Comparison of ENCODE assay signal across 8 cellular contexts in the genomic region with DNA sequence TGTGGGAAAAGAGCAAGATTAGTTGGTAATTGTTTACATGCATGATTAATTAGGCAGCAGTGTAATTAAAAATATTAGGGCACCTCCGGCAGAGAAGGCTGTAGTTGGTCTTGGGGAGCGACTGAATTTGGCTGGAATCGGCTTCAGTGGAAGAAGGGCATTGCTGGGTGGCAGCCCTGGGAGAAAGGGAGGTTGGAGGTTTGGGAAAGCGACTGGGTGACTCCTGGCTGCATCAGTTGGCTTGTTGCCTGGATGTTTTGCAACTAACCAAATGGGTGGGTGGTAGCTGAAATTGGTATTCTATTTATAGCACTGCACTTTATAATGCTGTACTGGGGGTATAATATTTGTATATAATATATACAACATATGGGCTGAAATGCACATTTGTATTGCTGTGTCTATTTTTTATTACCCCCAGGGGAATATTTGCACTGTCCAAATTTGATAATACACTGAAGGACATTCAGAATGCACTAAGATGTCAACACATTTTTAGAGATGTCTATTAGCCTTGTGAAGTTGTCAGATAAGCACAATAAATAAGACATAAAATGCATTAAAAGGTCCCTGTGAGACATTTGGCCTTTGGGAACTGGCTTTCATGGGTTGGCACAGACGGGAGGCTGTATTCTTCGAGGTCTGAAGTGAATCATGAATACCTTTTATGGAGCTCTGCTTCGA. TPM values are rescaled to one million over a fixed set of nuclear protein-coding genes. Genes with fewer than 3 reads are reported as not detected.
DNase-seq lines count a peak whose midpoint lies in the region; TF ChIP-seq lines count a peak whose summit lies in the region.

No MANE protein-coding gene starts in this region.

- DNase-seq in GM03348 (ENCODE audit: low spot score), result peak; percentile 66
- no peak for DNase-seq in Peyer's patch
- DNase-seq in esophagus squamous epithelium (lab: John Stamatoyannopoulos, UW), result no peak
- DNase-seq in progenitor cell of endocrine pancreas (ENCODE audit: low spot score, unreplicated experiment), result no peak
- no peak for DNase-seq in stimulated activated CD4-positive, alpha-beta T cell treated with anti-CD3 and anti-CD28 coated beads, Interleukin-2, amount 100 ng/mL, for 24 hours
- DNase-seq in SIG-M5 (lab: John Stamatoyannopoulos, UW), result no peak
- DNase-seq in activated effector memory CD4-positive, alpha-beta T cell treated with Interleukin-2 at 50 U/mL for 16 hours, result no peak
- no peak for DNase-seq in posterior vena cava (ENCODE audit: low spot score)

- H3K27me3 Mint-ChIP-seq in progenitor cell of endocrine pancreas, result peaks cover 6% of the 10 kb centered on the region

- no peaks in the 10 kb centered on the region for H3K9me3 Mint-ChIP-seq in progenitor cell of endocrine pancreas (ENCODE audit: low read depth)

- intact Hi-C loops in esophagus squamous epithelium (cut with DNase I) (no loop called here), posterior vena cava (cut with DNase I) (no loop called here)

- 27 to 35% methylated on average over 7 of the region's 7 CpGs for WGBS in esophagus squamous epithelium, 2 donors

- no peak for TF ChIP-seq CTCF in Peyer's patch (IDR thresholded peaks at IDR 0.05)
- no peak for TF ChIP-seq CTCF in esophagus squamous epithelium (IDR thresholded peaks at IDR 0.05)
- TF ChIP-seq CTCF in progenitor cell of endocrine pancreas (IDR thresholded peaks at IDR 0.05; ENCODE audit: unreplicated experiment), result no peak

- no peaks in the 10 kb centered on the region for H3K27me3 ChIP-seq in Peyer's patch
- no peaks in the 10 kb centered on the region for H3K27me3 ChIP-seq in esophagus squamous epithelium

- H3K36me3 Mint-ChIP-seq in progenitor cell of endocrine pancreas (ENCODE audit: insufficient read depth), result no peaks in the 10 kb centered on the region

- H3K4me3 ChIP-seq in Peyer's patch, result peak overlapping the region in 3 of 4 donors; percentile 85 to 95 (median 89)
- peak overlapping the region; percentile 62 to 97 (median 72) for H3K4me3 ChIP-seq in esophagus squamous epithelium

- H3K27ac ChIP-seq in Peyer's patch (peak overlapping the region in 1 of 4 donors; percentile 97), esophagus squamous epithelium (peak overlapping the region in 2 of 4 donors; percentile 92 to 98)

- H3K4me3 Mint-ChIP-seq in progenitor cell of endocrine pancreas (ENCODE audit: low read depth), result peak overlapping the region; percentile 77

- H3K4me1 ChIP-seq in Peyer's patch (peaks cover 0 to 7% (median 3%) of the 10 kb centered on the region in 4 donors), esophagus squamous epithelium (peaks cover 12 to 55% (median 20%) of the 10 kb centered on the region in 3 donors)

- no peaks in the 10 kb centered on the region for H3K9me3 ChIP-seq in Peyer's patch
- H3K9me3 ChIP-seq in esophagus squamous epithelium, result no peaks in the 10 kb centered on the region

- H3K27ac Mint-ChIP-seq in progenitor cell of endocrine pancreas, result no peak overlapping the region

- H3K4me1 Mint-ChIP-seq in progenitor cell of endocrine pancreas (ENCODE audit: low read depth), result peaks cover 18% of the 10 kb centered on the region

- TF ChIP-seq POLR2A in Peyer's patch (IDR thresholded peaks at IDR 0.05) (no peak), esophagus squamous epithelium (IDR thresholded peaks at IDR 0.05) (no peak)

- no peaks in the 10 kb centered on the region for H3K36me3 ChIP-seq in Peyer's patch
- H3K36me3 ChIP-seq in esophagus squamous epithelium, result no peaks in the 10 kb centered on the region

RNA-seq across cellular contexts. Expression of gene B3GLCT, which starts 1.7 kb away (rescaled TPM):
- total RNA-seq in Peyer's patch (1 to 10 TPM; 3.3 to 5.4 (median 3.4) TPM), esophagus squamous epithelium (1 to 10 TPM; 2.3 to 9.2 (median 7.1) TPM), progenitor cell of endocrine pancreas (6.6 and 6.7 TPM in 2 replicates), posterior vena cava (1 to 10 TPM; 5.6 to 7.3 TPM)

RNA-seq across cellular contexts. Expression of gene HSPH1, which starts 39.8 kb away (rescaled TPM):
- 10 to 100 TPM; 16.9 to 66.8 (median 27.5) TPM for total RNA-seq in Peyer's patch
- total RNA-seq in esophagus squamous epithelium, result 10 to 100 TPM; 29.3 to 86.1 (median 34.9) TPM
- 121 and 122 TPM in 2 replicates for total RNA-seq in progenitor cell of endocrine pancreas
- total RNA-seq in posterior vena cava, result 10 to 100 TPM; 42.3 to 54.1 TPM
